Comparison of ENCODE assay signal across 16 cellular contexts in the genomic region with DNA sequence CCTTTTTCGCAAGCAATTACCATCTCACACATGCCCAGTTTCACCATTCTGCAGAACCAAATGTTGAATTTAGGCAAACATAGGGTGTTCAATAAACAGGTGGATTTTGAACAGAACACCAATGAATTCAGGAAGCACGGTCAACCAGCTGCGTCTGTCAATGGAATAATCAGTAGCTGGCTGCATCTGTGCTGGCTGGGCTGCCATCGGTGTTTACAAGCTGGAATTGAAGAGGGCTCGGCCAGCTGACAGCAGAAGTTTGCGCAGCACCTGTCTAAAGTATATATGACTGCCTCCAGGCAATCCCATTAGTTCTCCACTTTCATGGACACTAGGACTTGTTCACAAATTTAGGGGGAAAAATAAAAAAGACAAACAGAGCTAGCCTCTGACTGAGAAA.
DNase-seq lines count a peak whose midpoint lies in the region; TF ChIP-seq lines count a peak whose summit lies in the region.
"Had no signal": no experiment of that assay in that cellular context is flagged by ENCODE, and none has a peak within 500 bp of the region (broad histone marks: within the 10 kb centered on the region; RNA-seq: fewer than 3 reads in every experiment).

No MANE protein-coding gene starts in this region.

- CTCF ChIA-PET in CD4-positive, alpha-beta memory T cell (lab: Charles Lee; ENCODE audit: partially characterized antibody) = interaction anchor here (1.0 to 2.2 kb wide), 2 partner anchors 11 to 36 kb away, joined by 3 to 4 read pairs; no protein-coding TSS in a partner anchor

- H3K4me1 ChIP-seq in CD4-positive, alpha-beta memory T cell (ENCODE audit: insufficient read depth, low read length) = peaks cover 53% of the 10 kb centered on the region
- H3K4me1 ChIP-seq: BLaER1 treated with 17β-estradiol and CSF1 and Interleukin-3, amounts not matched to agents 10 nM and 100 nM; left lung had no signal

- no peak overlapping the region for H3K4me3 ChIP-seq in CD4-positive, alpha-beta memory T cell (ENCODE audit: low read length in 2 of 2)
- H3K4me3 ChIP-seq: BLaER1 treated with 17β-estradiol and CSF1 and Interleukin-3, amounts not matched to agents 10 nM and 100 nM; left lung had no signal

- H3K9me3 Mint-ChIP-seq in CD4-positive, alpha-beta memory T cell = peaks cover 2 to 17% (median 11%) of the 10 kb centered on the region in 8 donors
- H3K9me3 Mint-ChIP-seq in CD14-positive monocyte = peaks cover 5 to 22% (median 10%) of the 10 kb centered on the region in 7 donors

- no peak overlapping the region for H3K27ac ChIP-seq in CD4-positive, alpha-beta memory T cell (ENCODE audit: low read depth, low read length)
- H3K27ac ChIP-seq: BLaER1 treated with 17β-estradiol and CSF1 and Interleukin-3, amounts not matched to agents 10 nM and 100 nM; left lung had no signal

- peaks cover 16% of the 10 kb centered on the region in 2 donors for H3K36me3 Mint-ChIP-seq in CD4-positive, alpha-beta memory T cell
- no peaks in the 10 kb centered on the region for H3K36me3 Mint-ChIP-seq in CD14-positive monocyte

- no peak for DNase-seq in CD4-positive, alpha-beta memory T cell
- DNase-seq in DMS153 treated with DMSO at 0.1 percent for 48 hours (lab: John Stamatoyannopoulos, UW; ENCODE audit: unreplicated experiment) (peak; percentile 2), NCI-H510A (lab: John Stamatoyannopoulos, UW) (peak; percentile 3), globus pallidus (ENCODE audit: low spot score) (peak; percentile 17), COLO829 (ENCODE audit: low spot score) (no peak), CD14-positive monocyte (ENCODE audit: low spot score) (no peak), hippocampal formation (lab: John Stamatoyannopoulos, UW) (no peak)
- DNase-seq: activated CD8-positive, alpha-beta memory T cell treated with anti-CD3 and anti-CD28 coated beads, Interleukin-2, amount 10 ng/mL, durations not matched to agents 7 days and 5 days; activated naive CD8-positive, alpha-beta T cell treated with anti-CD3 and anti-CD28 coated beads for 36 hours; effector memory CD4-positive, alpha-beta T cell; KBM-7; left lung; NCI-H226; PC-3; SK-N-SH had no signal

- POLR2A ChIA-PET in CD4-positive, alpha-beta memory T cell (lab: Charles Lee; ENCODE audit: partially characterized antibody) = interaction anchor here (0.7 to 1.6 kb wide), 4 partner anchors 20 to 36 kb away, joined by 3 to 5 read pairs (median 3); no protein-coding TSS in a partner anchor

- H3K27me3 Mint-ChIP-seq in CD4-positive, alpha-beta memory T cell = no peaks in the 10 kb centered on the region
- peaks cover 0 to 1% (median 0%) of the 10 kb centered on the region in 3 donors for H3K27me3 Mint-ChIP-seq in CD14-positive monocyte (ENCODE audit: low read depth in 3 of 3)
- H3K27me3 Mint-ChIP-seq: activated CD8-positive, alpha-beta memory T cell treated with anti-CD3 and anti-CD28 coated beads, Interleukin-2, amount 10 ng/mL, durations not matched to agents 7 days and 5 days; activated naive CD8-positive, alpha-beta T cell treated with anti-CD3 and anti-CD28 coated beads for 36 hours had no signal

- no peaks in the 10 kb centered on the region for H3K36me3 ChIP-seq in CD4-positive, alpha-beta memory T cell (ENCODE audit: insufficient read depth, low read length)
- H3K36me3 ChIP-seq: BLaER1 treated with 17β-estradiol and CSF1 and Interleukin-3, amounts not matched to agents 10 nM and 100 nM; left lung had no signal

- H3K27ac Mint-ChIP-seq in CD4-positive, alpha-beta memory T cell = peak overlapping the region in 6 of 7 donors; percentile 35 to 93 (median 62)
- no peak overlapping the region for H3K27ac Mint-ChIP-seq in CD14-positive monocyte
- H3K27ac Mint-ChIP-seq: activated CD8-positive, alpha-beta memory T cell treated with anti-CD3 and anti-CD28 coated beads, Interleukin-2, amount 10 ng/mL, durations not matched to agents 7 days and 5 days; activated naive CD8-positive, alpha-beta T cell treated with anti-CD3 and anti-CD28 coated beads for 36 hours had no signal

- no peak for TF ChIP-seq CTCF in CD14-positive monocyte (IDR thresholded peaks at IDR 0.05)

- no peaks in the 10 kb centered on the region for H3K9me3 ChIP-seq in CD4-positive, alpha-beta memory T cell (ENCODE audit: control insufficient read depth in 1 of 2, low read length in 2 of 2)
- H3K9me3 ChIP-seq: left lung, SK-N-SH had no signal

- peaks cover 32 to 58% (median 43%) of the 10 kb centered on the region in 4 donors for H3K4me1 Mint-ChIP-seq in CD4-positive, alpha-beta memory T cell
- H3K4me1 Mint-ChIP-seq in CD14-positive monocyte = no peaks in the 10 kb centered on the region

- peak overlapping the region in 4 of 8 donors; percentile 27 to 54 (median 40) for H3K4me3 Mint-ChIP-seq in CD4-positive, alpha-beta memory T cell
- H3K4me3 Mint-ChIP-seq in CD14-positive monocyte = no peak overlapping the region
- H3K4me3 Mint-ChIP-seq: activated CD8-positive, alpha-beta memory T cell treated with anti-CD3 and anti-CD28 coated beads, Interleukin-2, amount 10 ng/mL, durations not matched to agents 7 days and 5 days; activated naive CD8-positive, alpha-beta T cell treated with anti-CD3 and anti-CD28 coated beads for 36 hours had no signal

- intact Hi-C loops in CD4-positive, alpha-beta memory T cell (cut with micrococcal nuclease) = no loop called here
- intact Hi-C loops in CD14-positive monocyte (cut with micrococcal nuclease) = no loop called here

- H3K27me3 ChIP-seq in CD4-positive, alpha-beta memory T cell (ENCODE audit: insufficient read depth, low read length) = no peaks in the 10 kb centered on the region
- H3K27me3 ChIP-seq: BLaER1 treated with 17β-estradiol and CSF1 and Interleukin-3, amounts not matched to agents 10 nM and 100 nM; left lung had no signal

Comparison
In these comparisons a context has a peak if more than half of its experiments do, and no peak if none do; other contexts are left out.
1. DNase-seq: peak in DMS153 treated with DMSO at 0.1 percent for 48 hours (single experiment), NCI-H510A (single experiment) and globus pallidus (single experiment); none in CD4-positive, alpha-beta memory T cell (0 of 5), COLO829 (single experiment), CD14-positive monocyte (single experiment) and hippocampal formation (0 of 2).
2. H3K27ac Mint-ChIP-seq: peak in CD4-positive, alpha-beta memory T cell (6 of 7); none in CD14-positive monocyte (0 of 7).